ENCODE assay signal across 18 cellular contexts in the genomic region with DNA sequence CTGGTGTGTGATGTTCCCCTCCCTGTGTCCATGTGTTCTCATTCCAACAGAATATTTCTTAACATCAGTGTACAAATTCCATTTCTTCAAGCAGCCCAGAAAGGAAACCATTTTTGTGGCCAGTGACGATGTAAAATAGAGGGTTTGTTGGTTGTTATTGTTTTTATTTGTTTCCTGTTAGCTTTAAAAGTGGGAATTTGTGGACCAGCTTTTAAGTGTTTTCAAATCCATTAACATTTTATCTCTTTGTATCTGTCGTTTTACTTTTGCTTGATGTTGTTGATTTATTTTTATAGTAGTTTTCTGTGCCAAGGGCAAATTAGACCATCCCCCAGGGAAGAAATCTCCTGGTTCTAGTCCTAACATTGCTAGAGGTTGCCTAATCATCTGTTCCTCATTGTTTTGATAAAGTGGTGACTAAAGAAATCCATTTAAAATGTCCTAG.
DNase-seq lines count a peak whose midpoint lies in the region; ATAC-seq and TF ChIP-seq lines count a peak whose summit lies in the region.
"Had no signal": no experiment of that assay in that cellular context is flagged by ENCODE, and none has a peak within 500 bp of the region (broad histone marks: within the 10 kb centered on the region; RNA-seq: fewer than 3 reads in every experiment).

No MANE protein-coding gene starts in this region.

- H3K9me3 ChIP-seq in right cardiac atrium (ENCODE audit: control insufficient read depth, low read length) (no peaks in the 10 kb centered on the region), uterus (no peaks in the 10 kb centered on the region), ovary (no peaks in the 10 kb centered on the region), Peyer's patch (no peaks in the 10 kb centered on the region)
- H3K9me3 ChIP-seq: HAP-1, mucosa of descending colon, prostate gland had no signal

- no peak for TF ChIP-seq CTCF in astrocyte of the spinal cord (IDR thresholded peaks at IDR 0.05; ENCODE audit: low read depth, low read length)
- no peak for TF ChIP-seq CTCF in uterus (IDR thresholded peaks at IDR 0.05)
- TF ChIP-seq CTCF in ovary (IDR thresholded peaks at IDR 0.05): no peak
- TF ChIP-seq CTCF in Peyer's patch (IDR thresholded peaks at IDR 0.05): no peak

- POLR2A ChIA-PET in activated CD4-positive, alpha-beta T cell treated with anti-CD3 and anti-CD28 coated beads for 36 hours (lab: Charles Lee): no interaction called here

- H3K4me1 ChIP-seq in right cardiac atrium (ENCODE audit: control insufficient read depth, insufficient read depth, low read length) (no peaks in the 10 kb centered on the region), uterus (peaks cover 0 to 6% of the 10 kb centered on the region in 2 donors), ovary (ENCODE audit: insufficient read depth) (no peaks in the 10 kb centered on the region), Peyer's patch (peaks cover 0 to 13% (median 0%) of the 10 kb centered on the region in 4 donors)
- H3K4me1 ChIP-seq: HAP-1, prostate gland had no signal

- no peak for ATAC-seq in activated CD4-positive, alpha-beta T cell treated with anti-CD3 and anti-CD28 coated beads for 36 hours
- ATAC-seq in right cardiac atrium: peak; percentile 61 to 81
- ATAC-seq: activated T-helper 17 cell treated with anti-CD3 and anti-CD28 coated beads, Interleukin-2, amount 50 U/mL, for 72 hours; mucosa of descending colon had no signal

- 50% methylated on average over 2 of the region's 2 CpGs for WGBS in right cardiac atrium
- 30 to 41% (median 33%) methylated on average over 2 of the region's 2 CpGs for whole genome bisulfite sequencing in ovary, 3 donors

- H3K27ac ChIP-seq in right cardiac atrium (ENCODE audit: low read length): no peak overlapping the region
- peak overlapping the region; percentile 16 to 55 for H3K27ac ChIP-seq in uterus
- no peak overlapping the region for H3K27ac ChIP-seq in ovary
- H3K27ac ChIP-seq in Peyer's patch: no peak overlapping the region
- H3K27ac ChIP-seq: HL-60 had no signal

- no peaks in the 10 kb centered on the region for H3K27me3 Mint-ChIP-seq in activated CD4-positive, alpha-beta T cell treated with anti-CD3 and anti-CD28 coated beads, Interleukin-2, amount 10 ng/mL, durations not matched to agents 24 days and 14 days
- no peaks in the 10 kb centered on the region for H3K27me3 Mint-ChIP-seq in activated CD4-positive, alpha-beta T cell treated with anti-CD3 and anti-CD28 coated beads for 36 hours
- H3K27me3 Mint-ChIP-seq: activated CD4-positive, alpha-beta memory T cell treated with anti-CD3 and anti-CD28 coated beads for 36 hours; activated T-helper 17 cell treated with anti-CD3 and anti-CD28 coated beads, Interleukin-2, amount 50 U/mL, for 72 hours had no signal

- H3K4me3 Mint-ChIP-seq in activated CD4-positive, alpha-beta T cell treated with anti-CD3 and anti-CD28 coated beads, Interleukin-2, amount 10 ng/mL, durations not matched to agents 24 days and 14 days: no peak overlapping the region
- H3K4me3 Mint-ChIP-seq in activated CD4-positive, alpha-beta T cell treated with anti-CD3 and anti-CD28 coated beads for 36 hours: no peak overlapping the region
- H3K4me3 Mint-ChIP-seq: activated CD4-positive, alpha-beta memory T cell treated with anti-CD3 and anti-CD28 coated beads for 36 hours; activated T-helper 17 cell treated with anti-CD3 and anti-CD28 coated beads, Interleukin-2, amount 50 U/mL, for 72 hours had no signal

- TF ChIP-seq POLR2A in uterus (IDR thresholded peaks at IDR 0.05): no peak
- no peak for TF ChIP-seq POLR2A in ovary (IDR thresholded peaks at IDR 0.05)
- no peak for TF ChIP-seq POLR2A in Peyer's patch (IDR thresholded peaks at IDR 0.05)

- peaks cover 18% of the 10 kb centered on the region for H3K9me3 Mint-ChIP-seq in activated CD4-positive, alpha-beta T cell treated with anti-CD3 and anti-CD28 coated beads, Interleukin-2, amount 10 ng/mL, durations not matched to agents 24 days and 14 days
- H3K9me3 Mint-ChIP-seq in activated CD4-positive, alpha-beta T cell treated with anti-CD3 and anti-CD28 coated beads for 36 hours (ENCODE audit: low read depth): peaks cover 2% of the 10 kb centered on the region

- DNase-seq in activated CD4-positive, alpha-beta T cell treated with anti-CD3 and anti-CD28 coated beads, Interleukin-2, amount 10 ng/mL, durations not matched to agents 24 days and 14 days: no peak
- no peak for DNase-seq in activated CD4-positive, alpha-beta T cell treated with anti-CD3 and anti-CD28 coated beads for 36 hours
- peak; percentile 61 for DNase-seq in astrocyte of the spinal cord (ENCODE audit: low read depth, low spot score)
- no peak for DNase-seq in right cardiac atrium
- no peak for DNase-seq in uterus
- DNase-seq in ovary: no peak
- no peak for DNase-seq in Peyer's patch
- no peak for DNase-seq in central memory CD4-positive, alpha-beta T cell
- DNase-seq: activated CD4-positive, alpha-beta memory T cell treated with anti-CD3 and anti-CD28 coated beads for 36 hours; Calu3; islet precursor cell; Kasumi-1; mucosa of descending colon; NCI-H2029 had no signal

- H3K4me3 ChIP-seq in astrocyte of the spinal cord (ENCODE audit: low read depth, low read length) (no peak overlapping the region), right cardiac atrium (ENCODE audit: low read length) (no peak overlapping the region), uterus (no peak overlapping the region), ovary (no peak overlapping the region), Peyer's patch (no peak overlapping the region)
- H3K4me3 ChIP-seq: HAP-1, mucosa of descending colon, prostate gland had no signal

- H3K36me3 ChIP-seq in uterus (no peaks in the 10 kb centered on the region), ovary (no peaks in the 10 kb centered on the region), Peyer's patch (peaks cover 0 to 10% (median 0%) of the 10 kb centered on the region in 3 donors)
- H3K36me3 ChIP-seq: HAP-1, prostate gland had no signal

- in situ Hi-C loops in astrocyte of the spinal cord (cut with HindIII; ENCODE audit: low sequenced_read_pairs): no loop called here

- intact Hi-C loops in activated CD4-positive, alpha-beta T cell treated with anti-CD3 and anti-CD28 coated beads, Interleukin-2, amount 10 ng/mL, durations not matched to agents 24 days and 14 days (cut with micrococcal nuclease): loop anchor here (5.0 kb wide), 2 partner anchors 328 to 628 kb away; no protein-coding TSS in a partner anchor
- intact Hi-C loops in activated CD4-positive, alpha-beta T cell treated with anti-CD3 and anti-CD28 coated beads for 36 hours (cut with DNase I, micrococcal nuclease): no loop called here
- intact Hi-C loops in right cardiac atrium (cut with DNase I): no loop called here
- intact Hi-C loops in uterus (cut with DNase I; ENCODE audit: low total_unique reads): no loop called here
- intact Hi-C loops in ovary (cut with DNase I): no loop called here

- H3K27me3 ChIP-seq in right cardiac atrium (ENCODE audit: control insufficient read depth, insufficient read depth): no peaks in the 10 kb centered on the region
- H3K27me3 ChIP-seq in uterus: no peaks in the 10 kb centered on the region
- H3K27me3 ChIP-seq in ovary: no peaks in the 10 kb centered on the region
- H3K27me3 ChIP-seq in Peyer's patch: no peaks in the 10 kb centered on the region

- peak overlapping the region; percentile 2 for H3K27ac Mint-ChIP-seq in activated CD4-positive, alpha-beta T cell treated with anti-CD3 and anti-CD28 coated beads, Interleukin-2, amount 10 ng/mL, durations not matched to agents 24 days and 14 days
- H3K27ac Mint-ChIP-seq in activated CD4-positive, alpha-beta T cell treated with anti-CD3 and anti-CD28 coated beads for 36 hours: no peak overlapping the region
- H3K27ac Mint-ChIP-seq: activated CD4-positive, alpha-beta memory T cell treated with anti-CD3 and anti-CD28 coated beads for 36 hours; activated T-helper 17 cell treated with anti-CD3 and anti-CD28 coated beads, Interleukin-2, amount 50 U/mL, for 72 hours had no signal

- H3K36me3 Mint-ChIP-seq in activated CD4-positive, alpha-beta T cell treated with anti-CD3 and anti-CD28 coated beads, Interleukin-2, amount 10 ng/mL, durations not matched to agents 24 days and 14 days (ENCODE audit: low read depth): peaks cover 35% of the 10 kb centered on the region
- peaks cover 55% of the 10 kb centered on the region for H3K36me3 Mint-ChIP-seq in activated CD4-positive, alpha-beta T cell treated with anti-CD3 and anti-CD28 coated beads for 36 hours (ENCODE audit: low read depth)

- no peak for TF ChIP-seq EP300 in ovary (IDR thresholded peaks at IDR 0.05)

- H3K4me1 Mint-ChIP-seq in activated CD4-positive, alpha-beta T cell treated with anti-CD3 and anti-CD28 coated beads, Interleukin-2, amount 10 ng/mL, durations not matched to agents 24 days and 14 days: peaks cover 26% of the 10 kb centered on the region
- H3K4me1 Mint-ChIP-seq in activated CD4-positive, alpha-beta T cell treated with anti-CD3 and anti-CD28 coated beads for 36 hours: peaks cover 23% of the 10 kb centered on the region

- CTCF ChIA-PET in activated CD4-positive, alpha-beta T cell treated with anti-CD3 and anti-CD28 coated beads for 36 hours (lab: Charles Lee): interaction anchor here (0.9 to 2.0 kb wide), 4 partner anchors 18 to 336 kb away, joined by 3 to 5 read pairs (median 4); no protein-coding TSS in a partner anchor

Comparison
In these comparisons a context has a peak if more than half of its experiments do, and no peak if none do; other contexts are left out.
1. H3K27ac ChIP-seq: peak in uterus (2 of 2); none in right cardiac atrium (single experiment), ovary (0 of 2) and Peyer's patch (0 of 4).